Comparison of ENCODE assay signal across 8 cellular contexts in genomic region chr19:10517760-10518443, GRCh38. TPM values are rescaled to one million over a fixed set of nuclear protein-coding genes. Genes with fewer than 3 reads are reported as not detected.
DNase-seq lines count a peak whose midpoint lies in the region; ATAC-seq and TF ChIP-seq lines count a peak whose summit lies in the region.

No MANE protein-coding gene starts in this region.

- no peaks in the 10 kb centered on the region for H3K9me3 Mint-ChIP-seq in activated T-cell treated with anti-CD3 and anti-CD28 coated beads, Interleukin-2, amount 50 U/mL, for 72 hours

- H3K36me3 Mint-ChIP-seq in activated T-cell treated with anti-CD3 and anti-CD28 coated beads, Interleukin-2, amount 50 U/mL, for 72 hours (ENCODE audit: insufficient read depth in 2 of 2), result no peaks in the 10 kb centered on the region

- TF ChIP-seq EP300 in Ishikawa (IDR thresholded peaks at IDR 0.05; ENCODE audit: borderline replicate concordance), result no peak

- peak; percentile 50 for DNase-seq in Caki2 (ENCODE audit: low read depth)
- no peak for DNase-seq in activated T-cell treated with anti-CD3 and anti-CD28 coated beads, Interleukin-2, amount 50 U/mL, for 72 hours
- DNase-seq in heart right ventricle, result peak; percentile 27 to 31
- DNase-seq in retinal pigment epithelial cell (ENCODE audit: low read depth), result no peak
- DNase-seq in SIG-M5 (lab: John Stamatoyannopoulos, UW), result no peak
- DNase-seq in DMS153 treated with DMSO at 0.1 percent for 48 hours (lab: John Stamatoyannopoulos, UW; ENCODE audit: unreplicated experiment), result no peak

- no peaks in the 10 kb centered on the region for H3K36me3 ChIP-seq in heart right ventricle

- H3K27ac Mint-ChIP-seq in activated T-cell treated with anti-CD3 and anti-CD28 coated beads, Interleukin-2, amount 50 U/mL, for 72 hours, result peak overlapping the region; percentile 38

- intact Hi-C loops in heart right ventricle (cut with DNase I), result no loop called here

- H3K27ac ChIP-seq in heart right ventricle, result peak overlapping the region in 5 of 10 donors; percentile 16 to 69 (median 48)

- H3K27me3 ChIP-seq in heart right ventricle, result peaks cover 12 to 83% (median 74%) of the 10 kb centered on the region in 7 donors

- TF ChIP-seq CTCF in heart right ventricle (IDR thresholded peaks at IDR 0.05), result no peak
- no peak for TF ChIP-seq CTCF in retinal pigment epithelial cell (conservative IDR thresholded peaks at IDR 0.05; ENCODE audit: low read depth, low read length)

- in situ Hi-C loops in Caki2 (cut with HindIII; ENCODE audit: low pct_unique_long_range_greater_than_20kb, low sequenced_read_pairs), result no loop called here

- H3K4me1 ChIP-seq in heart right ventricle, result peaks cover 7 to 36% (median 24%) of the 10 kb centered on the region in 9 donors

- H3K9me3 ChIP-seq in heart right ventricle, result no peaks in the 10 kb centered on the region

- H3K4me1 Mint-ChIP-seq in activated T-cell treated with anti-CD3 and anti-CD28 coated beads, Interleukin-2, amount 50 U/mL, for 72 hours (ENCODE audit: low read depth), result peaks cover 31% of the 10 kb centered on the region

- no peak for TF ChIP-seq RAD21 in Ishikawa (IDR thresholded peaks at IDR 0.05; ENCODE audit: low read depth)

- H3K4me3 Mint-ChIP-seq in activated T-cell treated with anti-CD3 and anti-CD28 coated beads, Interleukin-2, amount 50 U/mL, for 72 hours, result peak overlapping the region; percentile 76 to 82

- peaks cover 55% of the 10 kb centered on the region for H3K27me3 Mint-ChIP-seq in activated T-cell treated with anti-CD3 and anti-CD28 coated beads, Interleukin-2, amount 50 U/mL, for 72 hours (ENCODE audit: low read depth)

- WGBS in heart right ventricle, 2 donors, result 1% methylated on average over 27 of the region's 27 CpGs

- peak; percentile 31 to 36 for ATAC-seq in activated T-cell treated with anti-CD3 and anti-CD28 coated beads, Interleukin-2, amount 50 U/mL, for 72 hours (replicated peaks in 1 of 2)
- ATAC-seq in heart right ventricle (peak; percentile 36 to 75 (median 48)), HG03039 (IDR thresholded peaks at IDR 0.05; ENCODE audit: unreplicated experiment) (no peak)

- H3K4me3 ChIP-seq in heart right ventricle (peak overlapping the region; percentile 22 to 55 (median 46)), retinal pigment epithelial cell (ENCODE audit: low read length) (peak overlapping the region; percentile 39)

TF ChIP-seq in Ishikawa, 13 proteins besides CTCF, POLR2A, EP300 and RAD21:
- TF ChIP-seq TAF1 (IDR thresholded peaks at IDR 0.05; ENCODE audit: low read depth) (peak; percentile 19; the same call in 1 of the 2 replicates), TCF12 (IDR thresholded peaks at IDR 0.05; ENCODE audit: low read depth) (0 out of 2 replicates have a peak, but pooled peaks have one; percentile 16), REST (IDR thresholded peaks at IDR 0.05; ENCODE audit: low read depth) (no peak)

RNA-seq across cellular contexts. Expression of gene S1PR5, which starts 0.7 kb away (rescaled TPM):
- total RNA-seq in Caki2 (2014; rRNA removed; shearing (Covaris generic); ENCODE audit: low replicate concordance), result 4.6 and 11.6 TPM in 2 replicates
- total RNA-seq in activated T-cell treated with anti-CD3 and anti-CD28 coated beads, Interleukin-2, amount 50 U/mL, for 72 hours, result 1 to 10 TPM in 1 of 2 donors, under 1 TPM in 1; 0.19 to 1.8 TPM
- total RNA-seq in heart right ventricle, result 1 to 10 TPM in 1 of 10 donors, under 1 TPM in 6, not detected in 3; 0.12 to 1.1 (median 0.36) TPM
- polyA plus RNA-seq in heart right ventricle, result under 1 TPM; 0.13 to 0.15 TPM

RNA-seq across cellular contexts. Expression of gene KEAP1, which starts 14.7 kb away (rescaled TPM):
- 98.3 and 114 TPM in 2 replicates for total RNA-seq in Caki2 (2014; rRNA removed; shearing (Covaris generic); ENCODE audit: low replicate concordance)
- total RNA-seq in activated T-cell treated with anti-CD3 and anti-CD28 coated beads, Interleukin-2, amount 50 U/mL, for 72 hours, result 10 to 100 TPM; 65.2 to 70.7 TPM
- total RNA-seq in heart right ventricle, result 10 to 100 TPM; 51.4 to 84.9 (median 60.0) TPM
- 10 to 100 TPM; 49.1 to 74.5 TPM for polyA plus RNA-seq in heart right ventricle

RNA-seq across cellular contexts. Expression of gene ATG4D, which starts 25.8 kb away (rescaled TPM):
- 17.8 and 38.4 TPM in 2 replicates for total RNA-seq in Caki2 (2014; rRNA removed; shearing (Covaris generic); ENCODE audit: low replicate concordance)
- 10 to 100 TPM; 35.4 to 37.0 TPM for total RNA-seq in activated T-cell treated with anti-CD3 and anti-CD28 coated beads, Interleukin-2, amount 50 U/mL, for 72 hours
- 10 to 100 TPM; 47.6 to 62.4 (median 54.5) TPM for total RNA-seq in heart right ventricle
- 10 to 100 TPM; 62.0 to 66.2 TPM for polyA plus RNA-seq in heart right ventricle

RNA-seq across cellular contexts. Expression of gene KRI1, which starts 47.9 kb away (rescaled TPM):
- total RNA-seq in Caki2 (2014; rRNA removed; shearing (Covaris generic); ENCODE audit: low replicate concordance), result 7.4 and 7.5 TPM in 2 replicates
- total RNA-seq in activated T-cell treated with anti-CD3 and anti-CD28 coated beads, Interleukin-2, amount 50 U/mL, for 72 hours, result 10 to 100 TPM; 48.4 to 61.7 TPM
- total RNA-seq in heart right ventricle, result 10 to 100 TPM in 6 of 10 donors, 1 to 10 TPM in 4; 8.4 to 14.2 (median 10.3) TPM
- 10 to 100 TPM; 14.4 to 17.5 TPM for polyA plus RNA-seq in heart right ventricle

RNA-seq across cellular contexts. Expression of gene CDKN2D, which starts 50.9 kb away (rescaled TPM):
- total RNA-seq in Caki2 (2014; rRNA removed; shearing (Covaris generic); ENCODE audit: low replicate concordance), result 4.7 and 8.5 TPM in 2 replicates
- total RNA-seq in activated T-cell treated with anti-CD3 and anti-CD28 coated beads, Interleukin-2, amount 50 U/mL, for 72 hours, result 10 to 100 TPM; 69.6 to 72.8 TPM
- total RNA-seq in heart right ventricle, result 10 to 100 TPM in 5 of 10 donors, 1 to 10 TPM in 5; 7.7 to 19.2 (median 10.3) TPM
- polyA plus RNA-seq in heart right ventricle, result 10 to 100 TPM in 1 of 2 donors, 1 to 10 TPM in 1; 5.7 to 25.6 TPM

Comparison
In these comparisons a context has a peak if more than half of its experiments do, and no peak if none do; other contexts are left out.
1. DNase-seq: peak in Caki2 (single experiment) and heart right ventricle (2 of 2); none in activated T-cell treated with anti-CD3 and anti-CD28 coated beads, Interleukin-2, amount 50 U/mL, for 72 hours (0 of 2), retinal pigment epithelial cell (single experiment), SIG-M5 (single experiment) and DMS153 treated with DMSO at 0.1 percent for 48 hours (single experiment).